In genomic region chr19:1214299-1214861, GRCh38 we compare ENCODE assay signal across 1 cellular context.
TF ChIP-seq lines count a peak whose summit lies in the region.

No MANE protein-coding gene starts in this region.

TF ChIP-seq in K562, 482 proteins besides CTCF, POLR2A, EP300 and RAD21:
- TF ChIP-seq MTA2 (IDR thresholded peaks at IDR 0.05; ENCODE audit: low read depth), result no peak
- no peak for TF ChIP-seq MCM5 (IDR thresholded peaks at IDR 0.05; ENCODE audit: low read depth)
- TF ChIP-seq POLR2G (IDR thresholded peaks at IDR 0.05; ENCODE audit: low read depth, low read length), result peak; percentile 64
- TF ChIP-seq RBFOX2 (IDR thresholded peaks at IDR 0.05; ENCODE audit: low read depth, low read length), result 0 out of 2 replicates have a peak, but pooled peaks have one; percentile 24
